ENCODE assay signal across 8 cellular contexts in genomic region chr9:34178698-34179527, GRCh38. TPM values are rescaled to one million over a fixed set of nuclear protein-coding genes. Genes with fewer than 3 reads are reported as not detected.
DNase-seq lines count a peak whose midpoint lies in the region; ATAC-seq, FAIRE-seq and TF ChIP-seq lines count a peak whose summit lies in the region.

TSS of gene UBAP1 (plus strand) at chr9:34179043. CDS start at chr9:34220915, 41,872 bp downstream.

- POLR2A ChIA-PET in OCI-LY7 (lab: Charles Lee), result interaction anchor here (0.5 to 1.3 kb wide), 11 partner anchors 8 to 1627 kb away, joined by 3 to 8 read pairs (median 5); no protein-coding TSS in a partner anchor

- peak; percentile 72 for DNase-seq in D721Med (ENCODE audit: insufficient read length, low spot score)
- DNase-seq in HuH-7.5 (ENCODE audit: low spot score), result peak; percentile 69
- peak; percentile 96 for DNase-seq in OCI-LY7 (ENCODE audit: low spot score)
- DNase-seq in activated T-cell treated with anti-CD3 and anti-CD28 coated beads for 24 hours (ENCODE audit: low read depth), result peak; percentile 92
- DNase-seq in epithelial cell of esophagus (ENCODE audit: low read depth), result peak; percentile 99
- peak; percentile 87 to 91 for DNase-seq in stimulated activated CD8-positive, alpha-beta memory T cell treated with anti-CD3 and anti-CD28 coated beads, Interleukin-4, amount 100 ng/mL, for 1 hour (ENCODE audit: low read depth in 2 of 2, low spot score in 1 of 2)

- peak within 1 kb of the TSS; percentile 95 for H2AFZ ChIP-seq in OCI-LY7 (ENCODE audit: low read length)

- H3K4me2 ChIP-seq in OCI-LY7 (ENCODE audit: low read length), result peak within 1 kb of the TSS; percentile 76

- intact Hi-C loops in OCI-LY7 (cut with micrococcal nuclease; ENCODE audit: unreplicated experiment), result loop anchor here (2.0 kb wide), 1 partner anchor 130 kb away; the partner anchor contains the start of gene UBAP2

- H3K9me2 ChIP-seq in OCI-LY7 (ENCODE audit: insufficient read depth, low read length), result no peaks in the 10 kb centered on the region

- peaks cover 19% of the 10 kb centered on the region for H3K4me1 ChIP-seq in OCI-LY7 (ENCODE audit: insufficient read depth, low read length, poor library complexity, severe bottlenecking)
- H3K4me1 ChIP-seq in mononuclear cell (ENCODE audit: insufficient read depth, low read length), result peaks cover 25% of the 10 kb centered on the region

- peaks cover 5% of the 10 kb centered on the region for H3K36me3 ChIP-seq in OCI-LY7 (ENCODE audit: insufficient read depth, low read length)

- CTCF ChIA-PET in OCI-LY7 (lab: Charles Lee; ENCODE audit: unreplicated experiment), result interaction anchor here (0.5 to 0.6 kb wide), 2 partner anchors 23 to 73 kb away, joined by 3 to 5 read pairs; no protein-coding TSS in a partner anchor

- H3K4me3 ChIP-seq in OCI-LY7 (ENCODE audit: low read depth, low read length, poor library complexity, severe bottlenecking), result peak within 1 kb of the TSS; percentile 96
- peak within 1 kb of the TSS; percentile 99 for H3K4me3 ChIP-seq in epithelial cell of esophagus (ENCODE audit: low read length)
- H3K4me3 ChIP-seq in mononuclear cell (ENCODE audit: low read length), result peak within 1 kb of the TSS; percentile 94

- peaks cover 50% of the 10 kb centered on the region for H3K79me2 ChIP-seq in OCI-LY7 (ENCODE audit: insufficient read depth, low read depth, low read length)

- no peaks in the 10 kb centered on the region for H4K20me1 ChIP-seq in OCI-LY7 (ENCODE audit: insufficient read depth, low read length)

- TF ChIP-seq CTCF in D721Med (IDR thresholded peaks at IDR 0.05; ENCODE audit: insufficient read depth, missing control alignments) (no peak), OCI-LY7 (conservative IDR thresholded peaks at IDR 0.05; ENCODE audit: low read length) (no peak), epithelial cell of esophagus (IDR thresholded peaks at IDR 0.05; ENCODE audit: insufficient read depth, low read depth, low read length, missing control alignments) (no peak)

- peak within 1 kb of the TSS; percentile 44 for H3K27ac ChIP-seq in OCI-LY7 (ENCODE audit: low read depth, low read length, poor library complexity, severe bottlenecking)

- H3K27me3 ChIP-seq in mononuclear cell (ENCODE audit: insufficient read depth, low read length), result no peaks in the 10 kb centered on the region

- BruUV-seq in OCI-LY7 (replicated peaks; lab: Mats Ljungman, UMichigan), result no TSS peak

- H3K9me3 ChIP-seq in OCI-LY7 (ENCODE audit: low read length), result no peaks in the 10 kb centered on the region
- H3K9me3 ChIP-seq in mononuclear cell (ENCODE audit: low read depth, low read length), result no peaks in the 10 kb centered on the region

- ATAC-seq in GM21526 (IDR thresholded peaks at IDR 0.05; ENCODE audit: low FRiP score, unreplicated experiment), result peak; percentile 93

- peak; percentile 75 for FAIRE-seq in D721Med (lab: Jason Lieb, UNC)

RNA-seq across cellular contexts. Expression of gene UBAP1, which starts in this region (rescaled TPM):
- total RNA-seq in OCI-LY7 (2014; rRNA removed; shearing (Covaris generic)), result 12.4 and 13.1 TPM in 2 replicates
- total RNA-seq in OCI-LY7 (2022) (22.4 and 24.9 TPM in 2 replicates), mononuclear cell (79.0 TPM)

Comparison
In these comparisons a context has a peak if more than half of its experiments do, and no peak if none do; other contexts are left out.
1. Peak in every context shown above with its lines: DNase-seq, ATAC-seq, H3K4me3 ChIP-seq and H3K27ac ChIP-seq.